In genomic region chr22:41403532-41404318, GRCh38 we compare ENCODE assay signal across 1 cellular context.
TF ChIP-seq lines count a peak whose summit lies in the region.

No MANE protein-coding gene starts in this region.

TF ChIP-seq in HepG2, 621 proteins besides CTCF, POLR2A, EP300 and RAD21 (continued from another document and continues in another):
- no peak for TF ChIP-seq SOX13 (IDR thresholded peaks at IDR 0.05)
- no peak for TF ChIP-seq SOX13 (CRISPR knock-in tag; conservative IDR thresholded peaks at IDR 0.05 in 1 of 2, IDR thresholded peaks at IDR 0.05 in 1 of 2)
- no peak; the same call in 1 of the 2 replicates for TF ChIP-seq MYC (CRISPR knock-in tag; IDR thresholded peaks at IDR 0.05; ENCODE audit: borderline replicate concordance)
- TF ChIP-seq NCOA1 (CRISPR knock-in tag; IDR thresholded peaks at IDR 0.05) = no peak
- no peak for TF ChIP-seq POGK (CRISPR knock-in tag; conservative IDR thresholded peaks at IDR 0.05)
- TF ChIP-seq SYNCRIP (IDR thresholded peaks at IDR 0.05; ENCODE audit: insufficient read depth, low read depth, low read length) = no peak
- TF ChIP-seq, protein P1, sequence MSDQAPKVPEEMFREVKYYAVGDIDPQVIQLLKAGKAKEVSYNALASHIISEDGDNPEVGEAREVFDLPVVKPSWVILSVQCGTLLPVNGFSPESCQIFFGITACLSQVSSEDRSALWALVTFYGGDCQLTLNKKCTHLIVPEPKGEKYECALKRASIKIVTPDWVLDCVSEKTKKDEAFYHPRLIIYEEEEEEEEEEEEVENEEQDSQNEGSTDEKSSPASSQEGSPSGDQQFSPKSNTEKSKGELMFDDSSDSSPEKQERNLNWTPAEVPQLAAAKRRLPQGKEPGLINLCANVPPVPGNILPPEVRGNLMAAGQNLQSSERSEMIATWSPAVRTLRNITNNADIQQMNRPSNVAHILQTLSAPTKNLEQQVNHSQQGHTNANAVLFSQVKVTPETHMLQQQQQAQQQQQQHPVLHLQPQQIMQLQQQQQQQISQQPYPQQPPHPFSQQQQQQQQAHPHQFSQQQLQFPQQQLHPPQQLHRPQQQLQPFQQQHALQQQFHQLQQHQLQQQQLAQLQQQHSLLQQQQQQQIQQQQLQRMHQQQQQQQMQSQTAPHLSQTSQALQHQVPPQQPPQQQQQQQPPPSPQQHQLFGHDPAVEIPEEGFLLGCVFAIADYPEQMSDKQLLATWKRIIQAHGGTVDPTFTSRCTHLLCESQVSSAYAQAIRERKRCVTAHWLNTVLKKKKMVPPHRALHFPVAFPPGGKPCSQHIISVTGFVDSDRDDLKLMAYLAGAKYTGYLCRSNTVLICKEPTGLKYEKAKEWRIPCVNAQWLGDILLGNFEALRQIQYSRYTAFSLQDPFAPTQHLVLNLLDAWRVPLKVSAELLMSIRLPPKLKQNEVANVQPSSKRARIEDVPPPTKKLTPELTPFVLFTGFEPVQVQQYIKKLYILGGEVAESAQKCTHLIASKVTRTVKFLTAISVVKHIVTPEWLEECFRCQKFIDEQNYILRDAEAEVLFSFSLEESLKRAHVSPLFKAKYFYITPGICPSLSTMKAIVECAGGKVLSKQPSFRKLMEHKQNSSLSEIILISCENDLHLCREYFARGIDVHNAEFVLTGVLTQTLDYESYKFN (CRISPR knock-in tag; conservative IDR thresholded peaks at IDR 0.05) = no peak
- TF ChIP-seq ERF (CRISPR knock-in tag; IDR thresholded peaks at IDR 0.05) = peak; percentile 67
- TF ChIP-seq SOX6 (IDR thresholded peaks at IDR 0.05) = no peak
- no peak; the same call in 1 of the 2 replicates for TF ChIP-seq SOX6 (CRISPR knock-in tag; IDR thresholded peaks at IDR 0.05)
- peak; percentile 77; the same call in 1 of the 2 replicates for TF ChIP-seq ZNF124 (CRISPR knock-in tag; IDR thresholded peaks at IDR 0.05)
- TF ChIP-seq SP2 (CRISPR knock-in tag; IDR thresholded peaks at IDR 0.05) = no peak
- no peak for TF ChIP-seq ZBTB37 (CRISPR knock-in tag; IDR thresholded peaks at IDR 0.05)
- TF ChIP-seq POLR2G (IDR thresholded peaks at IDR 0.05; ENCODE audit: low read depth, low read length) = no peak
- TF ChIP-seq, protein P2, sequence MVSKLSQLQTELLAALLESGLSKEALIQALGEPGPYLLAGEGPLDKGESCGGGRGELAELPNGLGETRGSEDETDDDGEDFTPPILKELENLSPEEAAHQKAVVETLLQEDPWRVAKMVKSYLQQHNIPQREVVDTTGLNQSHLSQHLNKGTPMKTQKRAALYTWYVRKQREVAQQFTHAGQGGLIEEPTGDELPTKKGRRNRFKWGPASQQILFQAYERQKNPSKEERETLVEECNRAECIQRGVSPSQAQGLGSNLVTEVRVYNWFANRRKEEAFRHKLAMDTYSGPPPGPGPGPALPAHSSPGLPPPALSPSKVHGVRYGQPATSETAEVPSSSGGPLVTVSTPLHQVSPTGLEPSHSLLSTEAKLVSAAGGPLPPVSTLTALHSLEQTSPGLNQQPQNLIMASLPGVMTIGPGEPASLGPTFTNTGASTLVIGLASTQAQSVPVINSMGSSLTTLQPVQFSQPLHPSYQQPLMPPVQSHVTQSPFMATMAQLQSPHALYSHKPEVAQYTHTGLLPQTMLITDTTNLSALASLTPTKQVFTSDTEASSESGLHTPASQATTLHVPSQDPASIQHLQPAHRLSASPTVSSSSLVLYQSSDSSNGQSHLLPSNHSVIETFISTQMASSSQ (IDR thresholded peaks at IDR 0.05; ENCODE audit: low read depth) = no peak
- TF ChIP-seq, protein P2 (CRISPR knock-in tag; IDR thresholded peaks at IDR 0.05; ENCODE audit: borderline replicate concordance) = no peak
- TF ChIP-seq RBM39 (IDR thresholded peaks at IDR 0.05; ENCODE audit: low read depth, low read length, poor library complexity, severe bottlenecking) = no peak
- TF ChIP-seq ZNF574 (CRISPR knock-in tag; IDR thresholded peaks at IDR 0.05) = peak; percentile 53; the same call in 1 of the 2 replicates
- no peak for TF ChIP-seq NBN (conservative IDR thresholded peaks at IDR 0.05)
- no peak for TF ChIP-seq ZNF274 (CRISPR knock-in tag; IDR thresholded peaks at IDR 0.05)
- no peak for TF ChIP-seq CENPT (CRISPR knock-in tag; IDR thresholded peaks at IDR 0.05; ENCODE audit: low read depth)
- TF ChIP-seq THAP9 (CRISPR knock-in tag; IDR thresholded peaks at IDR 0.05; ENCODE audit: borderline replicate concordance) = no peak; the same call in 1 of the 2 replicates
- no peak for TF ChIP-seq GTF3A (CRISPR knock-in tag; conservative IDR thresholded peaks at IDR 0.05)
- TF ChIP-seq RBM22 (optimal IDR thresholded peaks at IDR 0.05; ENCODE audit: low read length) = no peak
- TF ChIP-seq ZFY (CRISPR knock-in tag; IDR thresholded peaks at IDR 0.05) = peak; percentile 45; the same call in 1 of the 2 replicates
- no peak for TF ChIP-seq ZNF597 (CRISPR knock-in tag; IDR thresholded peaks at IDR 0.05)
- no peak for TF ChIP-seq TBL1XR1 (IDR thresholded peaks at IDR 0.05; ENCODE audit: borderline replicate concordance, low read length, partially characterized antibody)
- peak; percentile 82; the same call in 1 of the 2 replicates for TF ChIP-seq MZF1 (CRISPR knock-in tag; IDR thresholded peaks at IDR 0.05; ENCODE audit: borderline replicate concordance)
- TF ChIP-seq GRHL1 (CRISPR knock-in tag; conservative IDR thresholded peaks at IDR 0.05) = no peak
- TF ChIP-seq ZMAT5 (CRISPR knock-in tag; IDR thresholded peaks at IDR 0.05; ENCODE audit: borderline replicate concordance, low read depth) = no peak
- no peak for TF ChIP-seq KLF13 (CRISPR knock-in tag; IDR thresholded peaks at IDR 0.05)
- TF ChIP-seq KAT7 (CRISPR knock-in tag; IDR thresholded peaks at IDR 0.05; ENCODE audit: borderline replicate concordance) = no peak
- no peak for TF ChIP-seq POLR2AphosphoS5 (IDR thresholded peaks at IDR 0.05; ENCODE audit: low read depth, low read length)
- TF ChIP-seq SIN3B (IDR thresholded peaks at IDR 0.05; ENCODE audit: low read length) = no peak
- no peak for TF ChIP-seq ZNF337 (CRISPR knock-in tag; IDR thresholded peaks at IDR 0.05; ENCODE audit: borderline replicate concordance, low read depth)
- peak; percentile 16; the same call in 1 of the 2 replicates for TF ChIP-seq MTA1 (CRISPR knock-in tag; IDR thresholded peaks at IDR 0.05; ENCODE audit: borderline replicate concordance)
- no peak for TF ChIP-seq CC2D1A (CRISPR knock-in tag; IDR thresholded peaks at IDR 0.05)
- no peak for TF ChIP-seq ZNF619 (CRISPR knock-in tag; IDR thresholded peaks at IDR 0.05)
- no peak for TF ChIP-seq RBAK (CRISPR knock-in tag; IDR thresholded peaks at IDR 0.05)
- TF ChIP-seq ZNF570 (CRISPR knock-in tag; IDR thresholded peaks at IDR 0.05; ENCODE audit: borderline replicate concordance) = no peak
- TF ChIP-seq ZNF264 (CRISPR knock-in tag; IDR thresholded peaks at IDR 0.05) = no peak
- no peak for TF ChIP-seq KDM5A (IDR thresholded peaks at IDR 0.05; ENCODE audit: borderline replicate concordance, low read length)
- TF ChIP-seq SIX1 (CRISPR knock-in tag; IDR thresholded peaks at IDR 0.05; ENCODE audit: borderline replicate concordance) = no peak
